8 cellular contexts compared by ENCODE assay signal in genomic region chr6:170575250-170575649, GRCh38. TPM values are rescaled to one million over a fixed set of nuclear protein-coding genes. Genes with fewer than 3 reads are reported as not detected.
A peak's percentile ranks its signal among the peaks of the same experiment; 100 is the strongest.
DNase-seq lines count a peak whose midpoint lies in the region; ATAC-seq and TF ChIP-seq lines count a peak whose summit lies in the region.

No MANE protein-coding gene starts in this region.

- H3K36me3 Mint-ChIP-seq in GM23338 (ENCODE audit: low read depth): peaks cover 44% of the 10 kb centered on the region

- H3K4me3 Mint-ChIP-seq in GM23338: no peak overlapping the region

- TF ChIP-seq POLR2A in esophagus squamous epithelium (IDR thresholded peaks at IDR 0.05): no peak
- no peak for TF ChIP-seq POLR2A in body of pancreas (IDR thresholded peaks at IDR 0.05)

- H3F3A ChIP-seq in GM23338 (replicated peaks; ENCODE audit: low read depth): no peaks in the 10 kb centered on the region

- in situ Hi-C loops in GM13976 (cut with MboI; ENCODE audit: low sequenced_read_pairs, unreplicated experiment): no loop called here

- no peaks in the 10 kb centered on the region for H3K79me2 ChIP-seq in GM23338 (replicated peaks; ENCODE audit: insufficient read depth)

- no peak overlapping the region for H3K4me2 ChIP-seq in GM23338

- H3K4me1 ChIP-seq in BE2C (no peaks in the 10 kb centered on the region), GM23338 (ENCODE audit: insufficient read depth) (no peaks in the 10 kb centered on the region), foreskin keratinocyte (no peaks in the 10 kb centered on the region), esophagus squamous epithelium (no peaks in the 10 kb centered on the region), body of pancreas (no peaks in the 10 kb centered on the region)

- H3K27me3 ChIP-seq in BE2C (no peaks in the 10 kb centered on the region; the same call in 1 of the 2 replicates), GM23338 (ENCODE audit: insufficient read depth) (no peaks in the 10 kb centered on the region), foreskin keratinocyte (no peaks in the 10 kb centered on the region), esophagus squamous epithelium (no peaks in the 10 kb centered on the region), body of pancreas (no peaks in the 10 kb centered on the region)

- H3K4me3 ChIP-seq in BE2C (ENCODE audit: low read depth, low read length) (no peak overlapping the region), GM23338 (no peak overlapping the region), esophagus squamous epithelium (no peak overlapping the region), body of pancreas (no peak overlapping the region)

- H2AFZ ChIP-seq in GM23338: no peak overlapping the region

- H3K9me2 ChIP-seq in GM23338 (ENCODE audit: insufficient read depth): no peaks in the 10 kb centered on the region

- no peaks in the 10 kb centered on the region for H3K4me1 Mint-ChIP-seq in GM23338

- H4K20me1 ChIP-seq in GM23338 (replicated peaks; ENCODE audit: insufficient read depth): no peaks in the 10 kb centered on the region

- H3K9me3 Mint-ChIP-seq in GM23338: no peaks in the 10 kb centered on the region

- H3K27ac Mint-ChIP-seq in GM23338: no peak overlapping the region

- peaks cover 52% of the 10 kb centered on the region for H3K36me3 ChIP-seq in BE2C
- peaks cover 2% of the 10 kb centered on the region for H3K36me3 ChIP-seq in GM23338 (ENCODE audit: insufficient read depth)
- peaks cover 3 to 98% (median 18%) of the 10 kb centered on the region in 3 donors for H3K36me3 ChIP-seq in esophagus squamous epithelium
- peaks cover 0 to 13% of the 10 kb centered on the region in 2 donors for H3K36me3 ChIP-seq in body of pancreas (replicated peaks in 1 of 2; ENCODE audit: insufficient read depth in 1 of 2, low read depth in 2 of 2)

- H3K27ac ChIP-seq in GM23338 (ENCODE audit: low read depth) (0 out of 2 replicates have a peak overlapping the region, but pooled peaks have one; percentile 30), foreskin keratinocyte (no peak overlapping the region), esophagus squamous epithelium (no peak overlapping the region), body of pancreas (no peak overlapping the region)

- intact Hi-C loops in esophagus squamous epithelium (cut with DNase I): no loop called here
- intact Hi-C loops in body of pancreas (cut with DNase I): no loop called here

- TF ChIP-seq CTCF in BE2C (IDR thresholded peaks at IDR 0.05; ENCODE audit: low read depth, low read length): peak; percentile 41
- TF ChIP-seq CTCF in GM23338 (conservative IDR thresholded peaks at IDR 0.05; ENCODE audit: low read depth in 2 of 2): peak; percentile 58 to 64
- peak; percentile 51 for TF ChIP-seq CTCF in foreskin keratinocyte (conservative IDR thresholded peaks at IDR 0.05)
- TF ChIP-seq CTCF in esophagus squamous epithelium (IDR thresholded peaks at IDR 0.05): peak in 2 of 6 experiments; percentile 11 to 38
- peak in 1 of 7 experiments; percentile 20 for TF ChIP-seq CTCF in body of pancreas (IDR thresholded peaks at IDR 0.05)
- no peak for TF ChIP-seq CTCF in GM13976 (IDR thresholded peaks at IDR 0.05; ENCODE audit: borderline replicate concordance, control extremely low read depth, extremely low read depth, insufficient read depth, missing control alignments)

- DNase-seq in BE2C: no peak
- DNase-seq in GM23338 (ENCODE audit: low spot score): peak; percentile 36
- DNase-seq in foreskin keratinocyte: no peak
- no peak for DNase-seq in esophagus squamous epithelium (lab: John Stamatoyannopoulos, UW)
- no peak for DNase-seq in activated gamma-delta T cell treated with Interleukin-2 at 50 U/mL for 16 hours
- no peak for DNase-seq in body of pancreas
- no peak for DNase-seq in GM13976 (ENCODE audit: low spot score)

- ATAC-seq in GM23338 (peak; percentile 57; the same call in 2 of the 3 replicates), SK-N-SH treated with all-trans-retinoic acid at 6 μM for 48 hours (peak; percentile 73), foreskin keratinocyte (peak; percentile 55), body of pancreas (no peak)

- H3K27me3 Mint-ChIP-seq in GM23338 (ENCODE audit: insufficient read depth, low read depth, poor library complexity): no peaks in the 10 kb centered on the region

- 68 to 87% methylated on average over 1 of the region's 1 CpG for WGBS in esophagus squamous epithelium, 2 donors
- 83 to 91% methylated on average over 1 of the region's 1 CpG for WGBS in body of pancreas, 2 donors

- H3K9me3 ChIP-seq in BE2C (no peaks in the 10 kb centered on the region), esophagus squamous epithelium (no peaks in the 10 kb centered on the region), body of pancreas (no peaks in the 10 kb centered on the region)

TF ChIP-seq in GM23338, 12 proteins besides CTCF, POLR2A, EP300 and RAD21 (continues in another document):
- TF ChIP-seq REST (IDR thresholded peaks at IDR 0.05; ENCODE audit: unreplicated experiment) (no peak), JUNB (IDR thresholded peaks at IDR 0.05; ENCODE audit: unreplicated experiment) (no peak)

TF ChIP-seq in SK-N-SH treated with all-trans-retinoic acid at 6 μM for 48 hours, 23 proteins besides CTCF, POLR2A, EP300 and RAD21:
- no peak for TF ChIP-seq ZFP3 (CRISPR knock-in tag; IDR thresholded peaks at IDR 0.05)
- no peak for TF ChIP-seq OSR1 (CRISPR knock-in tag; IDR thresholded peaks at IDR 0.05)
- TF ChIP-seq, protein P1, sequence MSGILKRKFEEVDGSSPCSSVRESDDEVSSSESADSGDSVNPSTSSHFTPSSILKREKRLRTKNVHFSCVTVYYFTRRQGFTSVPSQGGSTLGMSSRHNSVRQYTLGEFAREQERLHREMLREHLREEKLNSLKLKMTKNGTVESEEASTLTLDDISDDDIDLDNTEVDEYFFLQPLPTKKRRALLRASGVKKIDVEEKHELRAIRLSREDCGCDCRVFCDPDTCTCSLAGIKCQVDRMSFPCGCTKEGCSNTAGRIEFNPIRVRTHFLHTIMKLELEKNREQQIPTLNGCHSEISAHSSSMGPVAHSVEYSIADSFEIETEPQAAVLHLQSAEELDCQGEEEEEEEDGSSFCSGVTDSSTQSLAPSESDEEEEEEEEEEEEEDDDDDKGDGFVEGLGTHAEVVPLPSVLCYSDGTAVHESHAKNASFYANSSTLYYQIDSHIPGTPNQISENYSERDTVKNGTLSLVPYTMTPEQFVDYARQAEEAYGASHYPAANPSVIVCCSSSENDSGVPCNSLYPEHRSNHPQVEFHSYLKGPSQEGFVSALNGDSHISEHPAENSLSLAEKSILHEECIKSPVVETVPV (CRISPR knock-in tag; IDR thresholded peaks at IDR 0.05): no peak
- no peak for TF ChIP-seq PATZ1 (CRISPR knock-in tag; IDR thresholded peaks at IDR 0.05; ENCODE audit: borderline replicate concordance)
- no peak for TF ChIP-seq ZNF70 (CRISPR knock-in tag; IDR thresholded peaks at IDR 0.05)
TF ChIP-seq in SK-N-SH treated with all-trans-retinoic acid at 6 μM for 48 hours: peak in this region for 0.

RNA-seq across cellular contexts. Expression of gene PDCD2, which starts 9.2 kb away (rescaled TPM):
- 79.0 TPM for polyA plus RNA-seq in BE2C (2012; ENCODE audit: insufficient read depth, insufficient read length, low read depth)
- 181 and 183 TPM in 2 replicates for total RNA-seq in GM23338 (2014; rRNA removed; shearing (Covaris generic))
- polyA plus RNA-seq in GM23338 (2016; fragmentation: Nextera tagmentation; extraction: Ambion mirVana) (136 and 145 TPM in 2 replicates), foreskin keratinocyte (83.6 and 89.1 TPM in 2 replicates)
- total RNA-seq in foreskin keratinocyte (75.1 and 78.4 TPM in 2 replicates), esophagus squamous epithelium (10 to 100 TPM; 41.0 to 71.3 (median 60.7) TPM), body of pancreas (10 to 100 TPM; 41.5 to 65.6 TPM)

RNA-seq across cellular contexts. Expression of gene TBP, which starts 21.1 kb away (rescaled TPM):
- 35.9 TPM for polyA plus RNA-seq in BE2C (2012; ENCODE audit: insufficient read depth, insufficient read length, low read depth)
- total RNA-seq in GM23338 (2014; rRNA removed; shearing (Covaris generic)): 26.3 and 30.3 TPM in 2 replicates
- polyA plus RNA-seq in GM23338 (2016; fragmentation: Nextera tagmentation; extraction: Ambion mirVana) (36.5 and 38.0 TPM in 2 replicates), foreskin keratinocyte (13.2 and 14.1 TPM in 2 replicates)
- total RNA-seq in foreskin keratinocyte (16.2 and 17.4 TPM in 2 replicates), esophagus squamous epithelium (10 to 100 TPM; 10.6 to 20.0 (median 15.0) TPM), body of pancreas (10 to 100 TPM in 1 of 2 donors, 1 to 10 TPM in 1; 8.6 to 10.4 TPM)

RNA-seq across cellular contexts. Expression of gene PSMB1, which starts 22.1 kb away (rescaled TPM):
- polyA plus RNA-seq in BE2C (2012; ENCODE audit: insufficient read depth, insufficient read length, low read depth): 510 TPM
- total RNA-seq in GM23338 (2014; rRNA removed; shearing (Covaris generic)): 357 and 388 TPM in 2 replicates
- polyA plus RNA-seq in GM23338 (2016; fragmentation: Nextera tagmentation; extraction: Ambion mirVana) (509 and 576 TPM in 2 replicates), foreskin keratinocyte (347 and 363 TPM in 2 replicates)
- total RNA-seq in foreskin keratinocyte (267 and 268 TPM in 2 replicates), esophagus squamous epithelium (100 to 1,000 TPM; 152 to 258 (median 213) TPM), body of pancreas (10 to 100 TPM; 39.9 to 80.9 TPM)
